In the genomic region with DNA sequence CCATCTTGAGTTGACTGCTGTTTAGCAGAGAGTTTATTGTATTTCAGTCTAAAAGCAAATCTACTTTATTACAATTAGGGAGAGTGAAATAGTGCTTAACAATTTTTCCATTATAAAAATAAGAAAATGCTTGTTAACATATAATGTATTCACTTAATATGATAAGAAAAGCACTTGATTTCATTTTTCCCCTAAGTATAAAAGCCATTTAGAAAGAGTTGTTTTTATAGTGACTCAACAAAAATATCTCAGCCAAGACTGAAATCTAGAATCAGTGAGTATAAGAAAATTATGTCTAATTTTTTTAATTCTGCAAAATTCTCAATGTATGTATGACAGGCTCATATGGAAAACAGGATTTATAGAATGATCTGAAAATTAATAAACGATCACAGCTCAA, we compare ENCODE assay signal across 24 cellular contexts.
DNase-seq lines count a peak whose midpoint lies in the region; ATAC-seq and TF ChIP-seq lines count a peak whose summit lies in the region.
"Had no signal": no experiment of that assay in that cellular context is flagged by ENCODE, and none has a peak within 500 bp of the region (broad histone marks: within the 10 kb centered on the region; RNA-seq: fewer than 3 reads in every experiment).

No MANE protein-coding gene starts in this region.

- H4K20me1 ChIP-seq in SK-N-SH (ENCODE audit: insufficient read depth) (no peaks in the 10 kb centered on the region), osteoblast (ENCODE audit: insufficient read depth, low read length) (no peaks in the 10 kb centered on the region)

- peak overlapping the region in 1 of 2 experiments; percentile 49; a peak in 3 of 4 replicates for H3K27ac ChIP-seq in SK-N-SH (ENCODE audit: low read depth in 2 of 2, low read length in 1 of 2)
- H3K27ac ChIP-seq in brain microvascular endothelial cell: peak overlapping the region; percentile 2
- peak overlapping the region; percentile 47 for H3K27ac ChIP-seq in osteoblast (ENCODE audit: low read depth, low read length)
- no peak overlapping the region for H3K27ac ChIP-seq in right atrium auricular region
- H3K27ac ChIP-seq: A549, HL-60 had no signal

- TF ChIP-seq CTCF in SK-N-SH (IDR thresholded peaks at IDR 0.05) (no peak), brain microvascular endothelial cell (IDR thresholded peaks at IDR 0.05; ENCODE audit: low read depth, low read length, missing control alignments) (no peak), fibroblast of mammary gland (conservative IDR thresholded peaks at IDR 0.05; ENCODE audit: control insufficient read depth, insufficient read depth, low read depth, low read length) (no peak), osteoblast (IDR thresholded peaks at IDR 0.05; ENCODE audit: extremely low read depth, low read depth, low read length) (no peak), right atrium auricular region (IDR thresholded peaks at IDR 0.05) (no peak)

- ATAC-seq in GM21825 (IDR thresholded peaks at IDR 0.05; ENCODE audit: unreplicated experiment): no peak
- ATAC-seq: A549, GM12878, HepG2 had no signal

- H3K36me3 ChIP-seq in SK-N-SH (replicated peaks in 1 of 2; ENCODE audit: control insufficient read depth in 1 of 2, insufficient read depth in 2 of 2, low read length in 1 of 2) (no peaks in the 10 kb centered on the region), brain microvascular endothelial cell (replicated peaks) (no peaks in the 10 kb centered on the region), osteoblast (ENCODE audit: insufficient read depth, low read length) (no peaks in the 10 kb centered on the region), right atrium auricular region (no peaks in the 10 kb centered on the region)

- TF ChIP-seq EP300 in SK-N-SH (IDR thresholded peaks at IDR 0.05; ENCODE audit: borderline replicate concordance in 1 of 2, low read depth in 1 of 2, low read length in 1 of 2): no peak

- WGBS in SK-N-SH (ENCODE audit: low lambda C conversion rate): 13% methylated on average over 1 of the region's 1 CpG

- POLR2A ChIA-PET in SK-N-SH (lab: Yijun Ruan, JAX): no interaction called here

- no peaks in the 10 kb centered on the region for H3K9me2 ChIP-seq in SK-N-SH

- H3K4me1 ChIP-seq in SK-N-SH (ENCODE audit: control insufficient read depth in 1 of 2, insufficient read depth in 2 of 2, low read depth in 1 of 2, low read length in 1 of 2) (peaks cover 0 to 10% of the 10 kb centered on the region in 2 experiments; a peak in 2 of 4 replicates), osteoblast (ENCODE audit: insufficient read depth, low read length) (peaks cover 20% of the 10 kb centered on the region), right atrium auricular region (no peaks in the 10 kb centered on the region)
- H3K4me1 ChIP-seq: A549, Caco-2 had no signal

- H3K79me2 ChIP-seq in SK-N-SH (ENCODE audit: insufficient read depth) (no peaks in the 10 kb centered on the region), osteoblast (ENCODE audit: insufficient read depth, low read length) (no peaks in the 10 kb centered on the region)

- H3K4me2 ChIP-seq in SK-N-SH (peak overlapping the region; percentile 6; the same call in 1 of the 2 replicates), osteoblast (ENCODE audit: insufficient read depth, low read length) (peak overlapping the region; percentile 21)
- H3K4me2 ChIP-seq: A549 had no signal

- in situ Hi-C loops in brain microvascular endothelial cell (cut with HindIII; ENCODE audit: low pct_ligation_motif_present, low sequenced_read_pairs): no loop called here

- H3K9me3 ChIP-seq in SK-N-SH (no peaks in the 10 kb centered on the region), osteoblast (ENCODE audit: low read depth, low read length) (no peaks in the 10 kb centered on the region), right atrium auricular region (peaks cover 0 to 6% of the 10 kb centered on the region in 2 donors)

- H2AFZ ChIP-seq in SK-N-SH (ENCODE audit: low read depth) (no peak overlapping the region; the same call in 1 of the 2 replicates), osteoblast (ENCODE audit: low read length) (no peak overlapping the region)

- no peak overlapping the region for H3K9ac ChIP-seq in SK-N-SH

- H3K27me3 ChIP-seq in SK-N-SH (ENCODE audit: insufficient read depth): no peaks in the 10 kb centered on the region
- H3K27me3 ChIP-seq in brain microvascular endothelial cell (replicated peaks): no peaks in the 10 kb centered on the region
- H3K27me3 ChIP-seq in osteoblast (ENCODE audit: insufficient read depth, low read length): no peaks in the 10 kb centered on the region
- no peaks in the 10 kb centered on the region for H3K27me3 ChIP-seq in right atrium auricular region

- CTCF ChIA-PET in SK-N-SH (lab: Yijun Ruan, JAX): no interaction called here

- TF ChIP-seq RAD21 in SK-N-SH (IDR thresholded peaks at IDR 0.05; ENCODE audit: low read length): no peak

- H3F3A ChIP-seq in SK-N-SH (replicated peaks; ENCODE audit: insufficient read depth): peaks cover 12% of the 10 kb centered on the region

- H3K4me3 ChIP-seq in SK-N-SH (ENCODE audit: low read depth in 2 of 2, low read length in 1 of 2) (no peak overlapping the region), brain microvascular endothelial cell (ENCODE audit: low read depth, low read length) (no peak overlapping the region), fibroblast of mammary gland (ENCODE audit: control insufficient read depth, low read depth, low read length) (no peak overlapping the region), osteoblast (ENCODE audit: insufficient read depth, low read length) (no peak overlapping the region), right atrium auricular region (no peak overlapping the region)
- H3K4me3 ChIP-seq: A549, GM12878 had no signal

- no peak for DNase-seq in SK-N-SH
- DNase-seq in brain microvascular endothelial cell: no peak
- DNase-seq in fibroblast of mammary gland (ENCODE audit: low read depth): peak; percentile 10
- no peak for DNase-seq in osteoblast (ENCODE audit: insufficient read length, low spot score, missing footprints)
- DNase-seq in activated CD8-positive, alpha-beta memory T cell treated with anti-CD3 and anti-CD28 coated beads, Interleukin-2, amount 50 U/mL, for 48 hours: no peak
- DNase-seq in medulla oblongata (ENCODE audit: extremely low spot score): no peak
- no peak for DNase-seq in right atrium auricular region (ENCODE audit: low spot score)
- DNase-seq: Caco-2; CD4-positive, alpha-beta T cell; DMS 273 treated with DMSO at 0.1 percent for 48 hours; DND-41; GOT3; HCEC 1CT; KBM-7; NCI-H1092; NCI-H1436; NCI-H187 treated with DMSO at 0.1 percent for 48 hours; NCI-H748 treated with DMSO at 0.1 percent for 48 hours; SIG-M5 had no signal

TF ChIP-seq in SK-N-SH, 30 proteins besides CTCF, POLR2A, EP300 and RAD21 (continues in another document):
- TF ChIP-seq RFX5 (IDR thresholded peaks at IDR 0.05; ENCODE audit: low read length): no peak
- no peak for TF ChIP-seq PBX3 (IDR thresholded peaks at IDR 0.05)
- TF ChIP-seq TAF1 (IDR thresholded peaks at IDR 0.05; ENCODE audit: borderline replicate concordance, low read depth, low read length): no peak
- TF ChIP-seq, protein P1, sequence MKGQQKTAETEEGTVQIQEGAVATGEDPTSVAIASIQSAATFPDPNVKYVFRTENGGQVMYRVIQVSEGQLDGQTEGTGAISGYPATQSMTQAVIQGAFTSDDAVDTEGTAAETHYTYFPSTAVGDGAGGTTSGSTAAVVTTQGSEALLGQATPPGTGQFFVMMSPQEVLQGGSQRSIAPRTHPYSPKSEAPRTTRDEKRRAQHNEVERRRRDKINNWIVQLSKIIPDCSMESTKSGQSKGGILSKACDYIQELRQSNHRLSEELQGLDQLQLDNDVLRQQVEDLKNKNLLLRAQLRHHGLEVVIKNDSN (IDR thresholded peaks at IDR 0.05; ENCODE audit: borderline replicate concordance, low read depth): no peak
- TF ChIP-seq POLR2AphosphoS5 (IDR thresholded peaks at IDR 0.05; ENCODE audit: low read depth, low read length): no peak
- no peak for TF ChIP-seq TCF12 (IDR thresholded peaks at IDR 0.05)
- TF ChIP-seq TEAD4 (IDR thresholded peaks at IDR 0.05; ENCODE audit: borderline replicate concordance, insufficient read depth): no peak
- TF ChIP-seq SIN3A (IDR thresholded peaks at IDR 0.05; ENCODE audit: borderline replicate concordance, low read depth, low read length): no peak
- no peak for TF ChIP-seq ELF1 (IDR thresholded peaks at IDR 0.05)
- no peak for TF ChIP-seq JUND (IDR thresholded peaks at IDR 0.05)
- TF ChIP-seq CHD2 (IDR thresholded peaks at IDR 0.05; ENCODE audit: low read length, partially characterized antibody): no peak
- TF ChIP-seq RXRA (IDR thresholded peaks at IDR 0.05; ENCODE audit: borderline replicate concordance, low read depth): no peak
- TF ChIP-seq FOSL2 (IDR thresholded peaks at IDR 0.05; ENCODE audit: borderline replicate concordance, low read depth): no peak
- TF ChIP-seq, protein P2, sequence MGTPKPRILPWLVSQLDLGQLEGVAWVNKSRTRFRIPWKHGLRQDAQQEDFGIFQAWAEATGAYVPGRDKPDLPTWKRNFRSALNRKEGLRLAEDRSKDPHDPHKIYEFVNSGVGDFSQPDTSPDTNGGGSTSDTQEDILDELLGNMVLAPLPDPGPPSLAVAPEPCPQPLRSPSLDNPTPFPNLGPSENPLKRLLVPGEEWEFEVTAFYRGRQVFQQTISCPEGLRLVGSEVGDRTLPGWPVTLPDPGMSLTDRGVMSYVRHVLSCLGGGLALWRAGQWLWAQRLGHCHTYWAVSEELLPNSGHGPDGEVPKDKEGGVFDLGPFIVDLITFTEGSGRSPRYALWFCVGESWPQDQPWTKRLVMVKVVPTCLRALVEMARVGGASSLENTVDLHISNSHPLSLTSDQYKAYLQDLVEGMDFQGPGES (IDR thresholded peaks at IDR 0.05; ENCODE audit: low read depth, low read length): no peak
- TF ChIP-seq NRF1 (IDR thresholded peaks at IDR 0.05; ENCODE audit: low read depth, low read length): no peak
- no peak for TF ChIP-seq YY1 (IDR thresholded peaks at IDR 0.05; ENCODE audit: low read depth)

Comparison
In these comparisons a context has a peak if more than half of its experiments do, and no peak if none do; other contexts are left out.
1. H3K27ac ChIP-seq: peak in brain microvascular endothelial cell (single experiment) and osteoblast (single experiment); none in right atrium auricular region (0 of 2).